Comparison of ENCODE assay signal across 8 cellular contexts in the genomic region with DNA sequence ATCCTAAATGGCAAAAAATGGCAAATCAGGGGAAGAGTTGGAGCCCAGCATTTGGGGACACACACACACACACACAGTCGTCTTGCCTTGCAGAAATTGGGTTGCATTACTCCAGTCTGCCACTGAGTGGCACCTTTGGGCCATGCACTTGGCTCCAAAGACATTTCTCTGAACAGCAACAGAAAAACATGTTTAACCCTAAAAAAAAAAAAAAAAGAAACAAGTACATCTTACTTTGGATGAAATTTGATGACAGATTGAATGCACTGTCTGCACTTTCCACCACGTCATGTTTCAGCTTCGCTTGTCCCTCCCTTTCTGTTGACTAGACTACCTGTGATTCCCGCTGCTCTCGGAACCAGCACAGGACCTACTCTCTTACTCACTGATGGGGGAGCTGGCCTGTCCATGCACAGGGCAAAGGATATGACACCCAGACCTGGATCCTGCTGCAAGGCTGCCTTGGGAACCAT.
DNase-seq lines count a peak whose midpoint lies in the region; ATAC-seq and TF ChIP-seq lines count a peak whose summit lies in the region.

No MANE protein-coding gene starts in this region.

- no peaks in the 10 kb centered on the region for H3K36me3 Mint-ChIP-seq in activated CD8-positive, alpha-beta T cell treated with anti-CD3 and anti-CD28 coated beads for 36 hours (ENCODE audit: low read depth)
- peaks cover 10% of the 10 kb centered on the region for H3K36me3 Mint-ChIP-seq in effector memory CD8-positive, alpha-beta T cell (ENCODE audit: insufficient read depth)

- H3K9me3 Mint-ChIP-seq in activated CD8-positive, alpha-beta T cell treated with anti-CD3 and anti-CD28 coated beads for 36 hours = peaks cover 7% of the 10 kb centered on the region
- no peaks in the 10 kb centered on the region for H3K9me3 Mint-ChIP-seq in effector memory CD8-positive, alpha-beta T cell

- peaks cover 4% of the 10 kb centered on the region for H3K27me3 Mint-ChIP-seq in activated CD8-positive, alpha-beta T cell treated with anti-CD3 and anti-CD28 coated beads for 36 hours
- H3K27me3 Mint-ChIP-seq in effector memory CD8-positive, alpha-beta T cell = peaks cover 10 to 21% of the 10 kb centered on the region in 2 donors

- CTCF ChIA-PET in A673 (lab: Charles Lee) = interaction anchor here (0.7 to 4.9 kb wide), 4 partner anchors 125 to 431 kb away, joined by 4 to 61 read pairs (median 12); no protein-coding TSS in a partner anchor
- CTCF ChIA-PET in activated CD8-positive, alpha-beta T cell treated with anti-CD3 and anti-CD28 coated beads for 36 hours (lab: Charles Lee) = interaction anchor here (0.6 to 9.7 kb wide), 27 partner anchors 9 to 431 kb away, joined by 3 to 164 read pairs (median 3); a partner anchor contains a TSS

- no peaks in the 10 kb centered on the region for H3K9me3 ChIP-seq in A673 (ENCODE audit: low read depth, low read length, poor library complexity, severe bottlenecking)

- ATAC-seq in activated CD8-positive, alpha-beta T cell treated with anti-CD3 and anti-CD28 coated beads for 36 hours = peak; percentile 56
- peak; percentile 31 for ATAC-seq in effector memory CD8-positive, alpha-beta T cell (replicated peaks)
- no peak for ATAC-seq in HG02885 (IDR thresholded peaks at IDR 0.05; ENCODE audit: poor library complexity, unreplicated experiment)

- POLR2A ChIA-PET in A673 (lab: Charles Lee; ENCODE audit: low non-redundant PET) = no interaction called here
- POLR2A ChIA-PET in activated CD8-positive, alpha-beta T cell treated with anti-CD3 and anti-CD28 coated beads for 36 hours (lab: Charles Lee) = interaction anchor here (0.8 kb wide), 1 partner anchor 387 kb away, joined by 3 read pairs; no protein-coding TSS in a partner anchor

- H3K4me1 ChIP-seq in A673 (ENCODE audit: insufficient read depth, low read length, poor library complexity, severe bottlenecking) = no peaks in the 10 kb centered on the region

- BruUV-seq in A673 (replicated peaks; lab: Mats Ljungman, UMichigan) = no TSS peak

- H3K4me1 Mint-ChIP-seq in activated CD8-positive, alpha-beta T cell treated with anti-CD3 and anti-CD28 coated beads for 36 hours (ENCODE audit: low read depth) = peaks cover 48% of the 10 kb centered on the region
- H3K4me1 Mint-ChIP-seq in effector memory CD8-positive, alpha-beta T cell (ENCODE audit: low read depth in 2 of 2) = peaks cover 40 to 51% of the 10 kb centered on the region in 2 donors

- H3K4me3 Mint-ChIP-seq in activated CD8-positive, alpha-beta T cell treated with anti-CD3 and anti-CD28 coated beads for 36 hours = no peak overlapping the region
- H3K4me3 Mint-ChIP-seq in effector memory CD8-positive, alpha-beta T cell = peak overlapping the region in 1 of 2 donors; percentile 10

- DNase-seq in A673 (ENCODE audit: low spot score) = peak; percentile 85
- peak; percentile 67 for DNase-seq in NCI-H524 treated with DMSO at 0.1 percent for 48 hours (lab: John Stamatoyannopoulos, UW)
- DNase-seq in activated CD8-positive, alpha-beta T cell treated with anti-CD3 and anti-CD28 coated beads for 36 hours = peak; percentile 84
- DNase-seq in effector memory CD8-positive, alpha-beta T cell = peak; percentile 71 to 78 (median 74)
- peak; percentile 82 for DNase-seq in midbrain (lab: John Stamatoyannopoulos, UW)
- peak; percentile 81 for DNase-seq in stimulated activated CD8-positive, alpha-beta memory T cell treated with anti-CD3 and anti-CD28 coated beads, Interleukin-4, amount 100 ng/mL, for 48 hours

- H3K27ac Mint-ChIP-seq in activated CD8-positive, alpha-beta T cell treated with anti-CD3 and anti-CD28 coated beads for 36 hours = no peak overlapping the region
- no peak overlapping the region for H3K27ac Mint-ChIP-seq in effector memory CD8-positive, alpha-beta T cell

- H3K4me3 ChIP-seq in A673 (ENCODE audit: low read depth, low read length, poor library complexity, severe bottlenecking) (no peak overlapping the region), GM12875 (ENCODE audit: low read depth, low read length) (no peak overlapping the region)

- no peak overlapping the region for H3K27ac ChIP-seq in A673 (ENCODE audit: low read depth, low read length, poor library complexity, severe bottlenecking)

- no peaks in the 10 kb centered on the region for H3K36me3 ChIP-seq in A673 (ENCODE audit: insufficient read depth, low read length, poor library complexity, severe bottlenecking)

- TF ChIP-seq CTCF in A673 (conservative IDR thresholded peaks at IDR 0.05; ENCODE audit: low read depth, low read length) (peak; percentile 89), GM12875 (IDR thresholded peaks at IDR 0.05; ENCODE audit: borderline replicate concordance, insufficient read depth, low read depth, low read length) (peak; percentile 80)
- peak; percentile 79 for TF ChIP-seq CTCF in activated CD8-positive, alpha-beta T cell treated with anti-CD3 and anti-CD28 coated beads for 36 hours (IDR thresholded peaks at IDR 0.05)

- no peaks in the 10 kb centered on the region for H3K27me3 ChIP-seq in A673 (replicated peaks; ENCODE audit: insufficient read depth, low read depth, low read length, poor library complexity)

- intact Hi-C loops in A673 (cut with micrococcal nuclease; ENCODE audit: unreplicated experiment) = loop anchor here (1.0 to 5.0 kb wide), 3 partner anchors 388 to 955 kb away; no protein-coding TSS in a partner anchor
- intact Hi-C loops in activated CD8-positive, alpha-beta T cell treated with anti-CD3 and anti-CD28 coated beads for 36 hours (cut with micrococcal nuclease) = loop anchor here (5.0 to 10.0 kb wide), 2 partner anchors 75 to 198 kb away; no protein-coding TSS in a partner anchor
